Comparison of ENCODE assay signal across 22 cellular contexts in genomic region chr2:138485019-138485418, GRCh38.
"Had no signal": no experiment of that assay in that cellular context is flagged by ENCODE, and none has a peak within 500 bp of the region (broad histone marks: within the 10 kb centered on the region; RNA-seq: fewer than 3 reads in every experiment).

No MANE protein-coding gene starts in this region.

- H3K27me3 ChIP-seq: foreskin keratinocyte, neutrophil, pancreas, right atrium auricular region, tibial artery had no signal

- H3K36me3 Mint-ChIP-seq: activated naive CD8-positive, alpha-beta T cell treated with anti-CD3 and anti-CD28 coated beads, Interleukin-2, amount 10 ng/mL, durations not matched to agents 7 days and 5 days; natural killer cell treated with Interleukin-12 subunit alpha and Interleukin-12 subunit beta and Interleukin-15 and Interleukin-18, amount 100 ng/mL, for 72 hours had no signal

- H3K27ac ChIP-seq: foreskin keratinocyte, lower lobe of right lung, neutrophil, pancreas, psoas muscle, right atrium auricular region, tibial artery had no signal

- H3K4me1 Mint-ChIP-seq: activated B cell treated with CpG ODN at 0.5 μM for 24 hours; activated naive CD8-positive, alpha-beta T cell treated with anti-CD3 and anti-CD28 coated beads, Interleukin-2, amount 10 ng/mL, durations not matched to agents 7 days and 5 days had no signal

- H3K9me3 ChIP-seq: lower lobe of right lung, neutrophil, pancreas, psoas muscle, right atrium auricular region, tibial artery had no signal

- H3K9me3 Mint-ChIP-seq: activated B cell treated with CpG ODN at 0.5 μM for 24 hours had no signal

- H3K27me3 Mint-ChIP-seq: activated B cell treated with CpG ODN at 0.5 μM for 24 hours had no signal

- H3K27ac Mint-ChIP-seq: activated B cell treated with CpG ODN at 0.5 μM for 24 hours; activated naive CD4-positive, alpha-beta T cell treated with anti-CD3 and anti-CD28 coated beads for 36 hours; activated naive CD8-positive, alpha-beta T cell treated with anti-CD3 and anti-CD28 coated beads, Interleukin-2, amount 10 ng/mL, durations not matched to agents 7 days and 5 days; natural killer cell treated with Interleukin-12 subunit alpha and Interleukin-12 subunit beta and Interleukin-15 and Interleukin-18, amount 100 ng/mL, for 72 hours; stimulated activated naive CD8-positive, alpha-beta T cell treated with anti-CD3 and anti-CD28 coated beads, Interleukin-15, Interleukin-2, amounts not matched to agents 100 ng/mL and 50 ng/mL, for 24 hours had no signal

- DNase-seq: activated B cell treated with CpG ODN at 0.5 μM for 24 hours; activated CD4-positive, alpha-beta T cell treated with anti-CD3 and anti-CD28 coated beads for 4 hours; activated CD4-positive, alpha-beta T cell treated with anti-CD3 and anti-CD28 coated beads, Interleukin-2, amount 50 U/mL, for 48 hours; activated CD8-positive, alpha-beta memory T cell treated with anti-CD3 and anti-CD28 coated beads, Interleukin-2, amount 50 U/mL, for 48 hours; activated effector memory CD4-positive, alpha-beta T cell treated with Interleukin-2 at 50 U/mL for 16 hours; activated naive CD4-positive, alpha-beta T cell treated with anti-CD3 and anti-CD28 coated beads for 36 hours; activated naive CD8-positive, alpha-beta T cell treated with anti-CD3 and anti-CD28 coated beads, Interleukin-2, amount 10 ng/mL, durations not matched to agents 7 days and 5 days; activated T-cell treated with anti-CD3 and anti-CD28 coated beads, Interleukin-2, amount 50 U/mL, for 48 hours; erythroblast; foreskin keratinocyte; lower lobe of right lung; midbrain; pancreas; psoas muscle; stimulated activated CD4-positive, alpha-beta T cell treated with anti-CD3 and anti-CD28 coated beads, Interleukin-4, amount 100 ng/mL, for 24 hours; T-helper 9 cell; tibial artery had no signal

- H3K4me1 ChIP-seq: foreskin keratinocyte, lower lobe of right lung, pancreas, psoas muscle, right atrium auricular region had no signal

- ATAC-seq: foreskin keratinocyte, left lobe of liver, lower lobe of right lung, pancreas, psoas muscle had no signal

- H3K4me3 Mint-ChIP-seq: activated B cell treated with CpG ODN at 0.5 μM for 24 hours; activated naive CD4-positive, alpha-beta T cell treated with anti-CD3 and anti-CD28 coated beads for 36 hours; activated naive CD8-positive, alpha-beta T cell treated with anti-CD3 and anti-CD28 coated beads, Interleukin-2, amount 10 ng/mL, durations not matched to agents 7 days and 5 days; natural killer cell treated with Interleukin-12 subunit alpha and Interleukin-12 subunit beta and Interleukin-15 and Interleukin-18, amount 100 ng/mL, for 72 hours; stimulated activated naive CD8-positive, alpha-beta T cell treated with anti-CD3 and anti-CD28 coated beads, Interleukin-15, Interleukin-2, amounts not matched to agents 100 ng/mL and 50 ng/mL, for 24 hours had no signal
